9 cellular contexts compared by ENCODE assay signal in genomic region chr6:31727717-31728671, GRCh38.
DNase-seq lines count a peak whose midpoint lies in the region; ATAC-seq and TF ChIP-seq lines count a peak whose summit lies in the region.
"Had no signal": no experiment of that assay in that cellular context is flagged by ENCODE, and none has a peak within 500 bp of the region (broad histone marks: within the 10 kb centered on the region; RNA-seq: fewer than 3 reads in every experiment).

No MANE protein-coding gene starts in this region.

- H3K27me3 Mint-ChIP-seq in T-helper 1 cell treated with Interleukin-12 subunit alpha and Interleukin-12 subunit beta and Interleukin-4 antibody, amounts not matched to agents 30 μg/mL and 1 μg/mL, for 36 hours (ENCODE audit: low read depth), result no peaks in the 10 kb centered on the region

- no peaks in the 10 kb centered on the region for H3K9me3 ChIP-seq in iPS-15b (ENCODE audit: control insufficient read depth, insufficient read depth, low read length)
- H3K9me3 ChIP-seq: A549 had no signal

- ATAC-seq in HG03159 (IDR thresholded peaks at IDR 0.05; ENCODE audit: unreplicated experiment), result no peak

- peak overlapping the region; percentile 60 for H3K4me3 Mint-ChIP-seq in T-helper 1 cell treated with Interleukin-12 subunit alpha and Interleukin-12 subunit beta and Interleukin-4 antibody, amounts not matched to agents 30 μg/mL and 1 μg/mL, for 36 hours

- peak overlapping the region; percentile 91 for H3K27ac ChIP-seq in substantia nigra (ENCODE audit: low read depth, low read length, poor library complexity, severe bottlenecking)

- no peaks in the 10 kb centered on the region for H3K27me3 ChIP-seq in iPS-15b (ENCODE audit: control insufficient read depth, insufficient read depth, low read length)

- peaks cover 37% of the 10 kb centered on the region for H3K4me1 Mint-ChIP-seq in T-helper 1 cell treated with Interleukin-12 subunit alpha and Interleukin-12 subunit beta and Interleukin-4 antibody, amounts not matched to agents 30 μg/mL and 1 μg/mL, for 36 hours (ENCODE audit: low read depth)

- peak overlapping the region; percentile 78 for H3K27ac Mint-ChIP-seq in T-helper 1 cell treated with Interleukin-12 subunit alpha and Interleukin-12 subunit beta and Interleukin-4 antibody, amounts not matched to agents 30 μg/mL and 1 μg/mL, for 36 hours

- peaks cover 8% of the 10 kb centered on the region for H3K36me3 ChIP-seq in iPS-15b (ENCODE audit: control insufficient read depth, insufficient read depth, low read length)

- H3K9me3 Mint-ChIP-seq in T-helper 1 cell treated with Interleukin-12 subunit alpha and Interleukin-12 subunit beta and Interleukin-4 antibody, amounts not matched to agents 30 μg/mL and 1 μg/mL, for 36 hours, result no peaks in the 10 kb centered on the region

- no peak for TF ChIP-seq CTCF in WI38 (IDR thresholded peaks at IDR 0.05; ENCODE audit: low read depth, low read length)

- no peaks in the 10 kb centered on the region for H3K4me1 ChIP-seq in iPS-15b (ENCODE audit: control insufficient read depth, insufficient read depth, low read length)

- H3K9ac ChIP-seq in iPS-15b (ENCODE audit: low read depth, low read length), result no peak overlapping the region

- H3K36me3 Mint-ChIP-seq in T-helper 1 cell treated with Interleukin-12 subunit alpha and Interleukin-12 subunit beta and Interleukin-4 antibody, amounts not matched to agents 30 μg/mL and 1 μg/mL, for 36 hours (ENCODE audit: low read depth), result peaks cover 32% of the 10 kb centered on the region

- DNase-seq in T-helper 1 cell (no peak), substantia nigra (lab: John Stamatoyannopoulos, UW) (peak in 1 of 49 donors; percentile 39), NCI-H1436 treated with DMSO at 0.1 percent for 48 hours (lab: John Stamatoyannopoulos, UW) (no peak), superior temporal gyrus (ENCODE audit: extremely low spot score) (no peak)

- H3K4me3 ChIP-seq in WI38 (ENCODE audit: low read depth, low read length), result peak overlapping the region; percentile 80; the same call in 1 of the 2 replicates
- peak overlapping the region; percentile 93 for H3K4me3 ChIP-seq in iPS-15b (ENCODE audit: low read depth, low read length)
